In genomic region chr11:79208126-79208525, GRCh38 we compare ENCODE assay signal across 18 cellular contexts.
DNase-seq lines count a peak whose midpoint lies in the region; ATAC-seq lines count a peak whose summit lies in the region.
"Had no signal": no experiment of that assay in that cellular context is flagged by ENCODE, and none has a peak within 500 bp of the region (broad histone marks: within the 10 kb centered on the region; RNA-seq: fewer than 3 reads in every experiment).

No MANE protein-coding gene starts in this region.

- peak; percentile 74 for ATAC-seq in GM18508 (IDR thresholded peaks at IDR 0.05; ENCODE audit: insufficient read depth, unreplicated experiment)
- ATAC-seq in GM19468 (IDR thresholded peaks at IDR 0.05; ENCODE audit: extremely low read depth, unreplicated experiment) = peak; percentile 35
- peak; percentile 84 for ATAC-seq in HG02885 (IDR thresholded peaks at IDR 0.05; ENCODE audit: poor library complexity, unreplicated experiment)
- ATAC-seq in HG03520 (IDR thresholded peaks at IDR 0.05; ENCODE audit: unreplicated experiment) = peak; percentile 66
- ATAC-seq: HCT116, Panc1, SK-N-SH treated with all-trans-retinoic acid at 6 μM for 48 hours had no signal

- DNase-seq in MV-4-11 (lab: John Stamatoyannopoulos, UW) = no peak
- no peak for DNase-seq in stimulated activated CD4-positive, alpha-beta T cell treated with anti-CD3 and anti-CD28 coated beads, Interleukin-4, amount 100 ng/mL, for 4 hours
- no peak for DNase-seq in NK-92 (lab: John Stamatoyannopoulos, UW; ENCODE audit: unreplicated experiment)
- DNase-seq in NCI-H446 treated with DMSO at 0.1 percent for 48 hours (lab: John Stamatoyannopoulos, UW) = no peak
- DNase-seq: activated CD4-positive, alpha-beta T cell treated with anti-CD3 and anti-CD28 coated beads, Interleukin-2, amount 10 ng/mL, durations not matched to agents 24 days and 14 days; activated naive CD4-positive, alpha-beta T cell treated with anti-CD3 and anti-CD28 coated beads, Interleukin-2, amount 50 U/mL, for 16 hours; COR-L47; EL; foreskin melanocyte; NCI-H2107; NCI-H748 treated with DMSO at 0.1 percent for 48 hours had no signal
